In the genomic region with DNA sequence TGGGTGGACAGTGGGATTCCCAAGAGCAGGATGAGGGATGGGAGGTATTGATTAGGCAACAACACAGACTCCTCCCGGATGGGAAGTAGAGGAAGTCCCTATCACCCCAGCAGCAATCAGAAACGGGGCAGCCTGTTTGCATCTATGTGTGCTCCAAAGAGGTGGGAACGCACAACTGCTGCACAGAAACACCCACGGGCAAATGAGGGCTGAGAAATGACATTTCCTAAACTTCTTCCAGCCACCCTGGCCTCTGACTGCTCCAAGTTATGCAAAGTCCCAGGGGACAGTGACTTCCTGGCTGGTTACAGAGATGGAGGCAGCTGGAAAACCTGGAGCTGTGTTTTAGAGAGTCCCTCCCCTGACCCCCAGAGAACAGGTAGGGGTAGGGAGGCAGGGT, we compare ENCODE assay signal across 14 cellular contexts.
"Had no signal": no experiment of that assay in that cellular context is flagged by ENCODE, and none has a peak within 500 bp of the region (broad histone marks: within the 10 kb centered on the region; RNA-seq: fewer than 3 reads in every experiment).

No MANE protein-coding gene starts in this region.

- H3K4me1 ChIP-seq: ascending aorta, foreskin keratinocyte, vagina had no signal

- H3K4me3 Mint-ChIP-seq: activated CD8-positive, alpha-beta memory T cell treated with anti-CD3 and anti-CD28 coated beads, Interleukin-2, amount 10 ng/mL, durations not matched to agents 7 days and 5 days; activated T-cell treated with anti-CD3 and anti-CD28 coated beads, Interleukin-2, amount 50 U/mL, for 24 hours; nephron; T-helper 2 cell treated with Interferon-gamma antibody and Interleukin-4, amounts not matched to agents 5 μg/mL and 100 μg/mL, for 36 hours had no signal

- H3K36me3 Mint-ChIP-seq: activated CD8-positive, alpha-beta memory T cell treated with anti-CD3 and anti-CD28 coated beads, Interleukin-2, amount 10 ng/mL, durations not matched to agents 7 days and 5 days had no signal

- H3K4me3 ChIP-seq: ascending aorta, ovary, thyroid gland, vagina had no signal

- H3K27ac Mint-ChIP-seq: activated CD8-positive, alpha-beta memory T cell treated with anti-CD3 and anti-CD28 coated beads, Interleukin-2, amount 10 ng/mL, durations not matched to agents 7 days and 5 days; activated T-cell treated with anti-CD3 and anti-CD28 coated beads, Interleukin-2, amount 50 U/mL, for 24 hours; nephron had no signal

- H3K9me3 ChIP-seq: ascending aorta, ovary, thyroid gland, vagina had no signal

- DNase-seq: activated CD4-positive, alpha-beta T cell treated with anti-CD3 and anti-CD28 coated beads, Interleukin-2, amount 50 U/mL, for 48 hours; activated CD4-positive, CD25-positive, alpha-beta regulatory T cell treated with anti-CD3 and anti-CD28 coated beads, Interleukin-2, amount 50 U/mL, for 72 hours; activated CD8-positive, alpha-beta memory T cell treated with anti-CD3 and anti-CD28 coated beads, Interleukin-2, amount 10 ng/mL, durations not matched to agents 7 days and 5 days; activated gamma-delta T cell; activated T-cell treated with anti-CD3 and anti-CD28 coated beads, Interleukin-2, amount 50 U/mL, for 24 hours; foreskin keratinocyte; mammary epithelial cell; ovary; stimulated activated CD4-positive, alpha-beta T cell treated with anti-CD3 and anti-CD28 coated beads, Interleukin-4, amount 100 ng/mL, for 4 hours; thyroid gland had no signal

- H3K36me3 ChIP-seq: ascending aorta, ovary, thyroid gland, vagina had no signal

- H3K9me3 Mint-ChIP-seq: activated T-cell treated with anti-CD3 and anti-CD28 coated beads, Interleukin-2, amount 50 U/mL, for 24 hours; nephron; T-helper 2 cell treated with Interferon-gamma antibody and Interleukin-4, amounts not matched to agents 5 μg/mL and 100 μg/mL, for 36 hours had no signal

- H3K27ac ChIP-seq: ascending aorta, foreskin keratinocyte, ovary, thyroid gland, vagina had no signal

- ATAC-seq: activated CD8-positive, alpha-beta memory T cell treated with anti-CD3 and anti-CD28 coated beads, Interleukin-2, amount 10 ng/mL, durations not matched to agents 7 days and 5 days; foreskin keratinocyte had no signal
